Comparison of ENCODE assay signal across 24 cellular contexts in the genomic region with DNA sequence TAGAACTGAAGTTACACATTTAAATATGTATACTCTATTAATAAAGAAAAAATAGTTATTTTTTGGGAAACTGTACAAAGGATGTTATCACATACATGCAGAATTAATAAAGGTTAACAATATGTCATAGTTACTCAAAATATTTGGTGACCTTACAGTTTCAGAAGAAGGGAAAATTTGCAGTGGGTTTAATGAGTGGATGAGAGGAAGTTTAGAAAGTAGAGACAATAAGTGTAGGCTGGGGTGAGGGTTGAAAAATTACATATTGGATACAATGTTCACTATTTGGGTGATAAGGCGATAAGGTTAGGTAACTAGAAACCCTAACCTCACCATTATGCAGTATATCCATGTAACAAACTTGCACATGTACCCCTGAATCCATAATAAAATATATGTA.
"Had no signal": no experiment of that assay in that cellular context is flagged by ENCODE, and none has a peak within 500 bp of the region (broad histone marks: within the 10 kb centered on the region; RNA-seq: fewer than 3 reads in every experiment).

No MANE protein-coding gene starts in this region.

- H3K27me3 ChIP-seq: esophagus squamous epithelium, gastrocnemius medialis, sigmoid colon, thyroid gland had no signal

- H3K9me3 Mint-ChIP-seq: activated CD4-positive, alpha-beta memory T cell treated with anti-CD3 and anti-CD28 coated beads, Interleukin-2, amount 10 ng/mL, durations not matched to agents 7 days and 5 days; activated naive CD4-positive, alpha-beta T cell treated with anti-CD3 and anti-CD28 coated beads, Interleukin-2, amount 10 ng/mL, durations not matched to agents 7 days and 5 days; activated T-cell treated with anti-CD3 and anti-CD28 coated beads, Interleukin-2, amount 50 U/mL, for 4 hours; natural killer cell; WTC11 had no signal

- H3K27ac Mint-ChIP-seq: activated CD4-positive, alpha-beta memory T cell treated with anti-CD3 and anti-CD28 coated beads, Interleukin-2, amount 10 ng/mL, durations not matched to agents 7 days and 5 days; activated naive CD4-positive, alpha-beta T cell treated with anti-CD3 and anti-CD28 coated beads, Interleukin-2, amount 10 ng/mL, durations not matched to agents 7 days and 5 days; progenitor cell of endocrine pancreas; WTC11 had no signal

- H3K27ac ChIP-seq: sigmoid colon, SK-N-MC, thyroid gland had no signal

- H3K4me1 ChIP-seq: thyroid gland had no signal

- H3K4me3 Mint-ChIP-seq: activated CD4-positive, alpha-beta memory T cell treated with anti-CD3 and anti-CD28 coated beads, Interleukin-2, amount 10 ng/mL, durations not matched to agents 7 days and 5 days; activated naive CD4-positive, alpha-beta T cell treated with anti-CD3 and anti-CD28 coated beads, Interleukin-2, amount 10 ng/mL, durations not matched to agents 7 days and 5 days; activated T-cell treated with anti-CD3 and anti-CD28 coated beads, Interleukin-2, amount 50 U/mL, for 4 hours; endodermal cell; natural killer cell; WTC11 had no signal

- H3K36me3 Mint-ChIP-seq: natural killer cell had no signal

- H3K27me3 Mint-ChIP-seq: activated CD4-positive, alpha-beta memory T cell treated with anti-CD3 and anti-CD28 coated beads, Interleukin-2, amount 10 ng/mL, durations not matched to agents 7 days and 5 days; activated naive CD4-positive, alpha-beta T cell treated with anti-CD3 and anti-CD28 coated beads, Interleukin-2, amount 10 ng/mL, durations not matched to agents 7 days and 5 days; progenitor cell of endocrine pancreas had no signal

- DNase-seq: activated CD4-positive, alpha-beta memory T cell treated with anti-CD3 and anti-CD28 coated beads, Interleukin-2, amount 10 ng/mL, durations not matched to agents 7 days and 5 days; activated effector memory CD4-positive, alpha-beta T cell treated with Interleukin-2 at 50 U/mL for 16 hours; activated naive CD4-positive, alpha-beta T cell treated with anti-CD3 and anti-CD28 coated beads, Interleukin-2, amount 10 ng/mL, durations not matched to agents 7 days and 5 days; activated T-cell treated with anti-CD3 and anti-CD28 coated beads, Interleukin-2, amount 50 U/mL, for 4 hours; cortex of kidney; endodermal cell; esophagus squamous epithelium; gastrocnemius medialis; hippocampal formation; left ventricle myocardium superior; midbrain; natural killer cell; retina; sigmoid colon; stimulated activated CD4-positive, alpha-beta T cell treated with anti-CD3 and anti-CD28 coated beads, Interleukin-15, amount 100 ng/mL, for 24 hours; stimulated activated naive CD4-positive, alpha-beta T cell treated with Interleukin-2 at 50 U/mL for 16 hours; substantia nigra; T-helper 9 cell; thyroid gland had no signal

- H3K36me3 ChIP-seq: gastrocnemius medialis, thyroid gland had no signal

- H3K4me2 ChIP-seq: smooth muscle cell had no signal

- H3K4me3 ChIP-seq: gastrocnemius medialis, sigmoid colon, SK-N-MC, smooth muscle cell, thyroid gland had no signal

- FAIRE-seq: bronchial epithelial cell had no signal

- ATAC-seq: activated T-cell treated with anti-CD3 and anti-CD28 coated beads, Interleukin-2, amount 50 U/mL, for 4 hours; left ventricle myocardium superior; natural killer cell; WTC11 had no signal

- H3K9me3 ChIP-seq: esophagus squamous epithelium, gastrocnemius medialis, sigmoid colon, thyroid gland had no signal
